Comparison of ENCODE assay signal across 13 cellular contexts in genomic region chr22:27798526-27799333, GRCh38. TPM values are rescaled to one million over a fixed set of nuclear protein-coding genes. Genes with fewer than 3 reads are reported as not detected.
DNase-seq lines count a peak whose midpoint lies in the region; ATAC-seq, FAIRE-seq and TF ChIP-seq lines count a peak whose summit lies in the region.
"Had no signal": no experiment of that assay in that cellular context is flagged by ENCODE, and none has a peak within 500 bp of the region (broad histone marks: within the 10 kb centered on the region; RNA-seq: fewer than 3 reads in every experiment).

No MANE protein-coding gene starts in this region.

- no peaks in the 10 kb centered on the region; a peak in 2 of 4 replicates for H3K79me1 ChIP-seq in IMR-90 (ENCODE audit: low read depth in 1 of 2, low read length in 2 of 2)

- H3K9ac ChIP-seq in IMR-90 (ENCODE audit: low read depth, low read length): no peak overlapping the region
- no peak overlapping the region for H3K9ac ChIP-seq in mammary epithelial cell (ENCODE audit: insufficient read depth, low read length)
- H3K9ac ChIP-seq in smooth muscle cell (ENCODE audit: low read depth): no peak overlapping the region

- no peak overlapping the region for H4K5ac ChIP-seq in IMR-90 (ENCODE audit: low read depth, low read length)

- H3K27ac ChIP-seq in IMR-90 (ENCODE audit: insufficient read depth, low read length) (no peak overlapping the region), mammary epithelial cell (ENCODE audit: insufficient read depth, low read depth, low read length) (no peak overlapping the region), smooth muscle cell (ENCODE audit: low read depth) (no peak overlapping the region), small intestine (ENCODE audit: low read depth in 1 of 2, low read length in 1 of 2) (no peak overlapping the region)
- H3K27ac ChIP-seq: left lung, right lobe of liver had no signal

- H3K9me3 ChIP-seq in IMR-90 (ENCODE audit: control insufficient read depth, insufficient read depth, low read length) (no peaks in the 10 kb centered on the region), mammary epithelial cell (replicated peaks; ENCODE audit: insufficient read depth, low read length) (no peaks in the 10 kb centered on the region), smooth muscle cell (replicated peaks; ENCODE audit: low read depth) (no peaks in the 10 kb centered on the region), small intestine (ENCODE audit: control insufficient read depth, low read depth) (no peaks in the 10 kb centered on the region)
- H3K9me3 ChIP-seq: left lung, right lobe of liver had no signal

- BruUV-seq in IMR-90 (replicated peaks; lab: Mats Ljungman, UMichigan) (TSS peak; percentile 21), mammary epithelial cell (replicated peaks; lab: Mats Ljungman, UMichigan) (TSS peak; percentile 3)

- H4K20me1 ChIP-seq in IMR-90 (ENCODE audit: insufficient read depth, low read length) (peaks cover 8% of the 10 kb centered on the region), mammary epithelial cell (ENCODE audit: insufficient read depth, low read length) (peaks cover 5% of the 10 kb centered on the region), smooth muscle cell (ENCODE audit: low read depth) (peaks cover 62% of the 10 kb centered on the region)

- H3K4ac ChIP-seq in IMR-90 (ENCODE audit: low read depth, low read length): no peak overlapping the region

- ATAC-seq in IMR-90 (ENCODE audit: low read depth) (no peak), GM21528 (IDR thresholded peaks at IDR 0.05; ENCODE audit: low FRiP score, unreplicated experiment) (no peak), HG03039 (IDR thresholded peaks at IDR 0.05; ENCODE audit: unreplicated experiment) (no peak)
- ATAC-seq: activated CD4-positive, CD25-positive, alpha-beta regulatory T cell treated with anti-CD3 and anti-CD28 coated beads, Interleukin-2, amount 50 U/mL, for 24 hours; left lung; right lobe of liver had no signal

- H2BK15ac ChIP-seq in IMR-90 (ENCODE audit: low read depth, low read length): no peak overlapping the region

- DNase-seq in IMR-90 (no peak), mammary epithelial cell (no peak), iris pigment epithelial cell (ENCODE audit: low read depth) (peak; percentile 13), smooth muscle cell (lab: John Stamatoyannopoulos, UW; ENCODE audit: unreplicated experiment) (no peak), small intestine (no peak)
- DNase-seq: Karpas-422, left lung, NCI-H226, right lobe of liver, SHP77 treated with DMSO at 0.1 percent for 48 hours had no signal

- no peak overlapping the region for H2BK120ac ChIP-seq in IMR-90 (ENCODE audit: low read depth, low read length)

- no peak overlapping the region for H2AK9ac ChIP-seq in IMR-90 (replicated peaks; ENCODE audit: low read depth, low read length, poor library complexity)

- no peak overlapping the region for H2BK20ac ChIP-seq in IMR-90 (ENCODE audit: low read depth, low read length)

- H2AK5ac ChIP-seq in IMR-90 (ENCODE audit: low read depth, low read length): no peak overlapping the region

- 0 out of 2 replicates have a peak, but pooled peaks cover 3% of the 10 kb centered on the region for H3K9me1 ChIP-seq in IMR-90 (ENCODE audit: insufficient read depth, low read length)

- CTCF ChIA-PET in IMR-90 (lab: Yijun Ruan, JAX): no interaction called here
- CTCF ChIA-PET in mammary epithelial cell (lab: Charles Lee; ENCODE audit: low non-redundant PET): no interaction called here

- no peak overlapping the region for H3K18ac ChIP-seq in IMR-90 (ENCODE audit: low read depth, low read length)

- H3K14ac ChIP-seq in IMR-90 (replicated peaks; ENCODE audit: low read depth, low read length): no peak overlapping the region

- H3F3A ChIP-seq in smooth muscle cell (ENCODE audit: low read depth): no peaks in the 10 kb centered on the region

- H2BK5ac ChIP-seq in IMR-90 (ENCODE audit: low read depth, low read length, poor library complexity, severe bottlenecking): no peak overlapping the region

- H3K4me1 ChIP-seq in IMR-90 (ENCODE audit: control insufficient read depth, insufficient read depth, low read length): peaks cover 10% of the 10 kb centered on the region; the same call in 1 of the 2 replicates
- peaks cover 18% of the 10 kb centered on the region for H3K4me1 ChIP-seq in mammary epithelial cell (ENCODE audit: insufficient read depth, low read length)
- peaks cover 80% of the 10 kb centered on the region for H3K4me1 ChIP-seq in smooth muscle cell (ENCODE audit: low read depth)
- no peaks in the 10 kb centered on the region for H3K4me1 ChIP-seq in small intestine (ENCODE audit: control insufficient read depth in 2 of 2, insufficient read depth in 1 of 2, low read depth in 1 of 2, low read length in 1 of 2)

- H3K79me2 ChIP-seq in mammary epithelial cell (ENCODE audit: insufficient read depth, low read length) (peaks cover 53% of the 10 kb centered on the region), smooth muscle cell (ENCODE audit: low read depth) (no peaks in the 10 kb centered on the region)

- H3K36me3 ChIP-seq in IMR-90 (ENCODE audit: control insufficient read depth, insufficient read depth, low read length) (peaks cover 23% of the 10 kb centered on the region; the same call in 1 of the 2 replicates), mammary epithelial cell (ENCODE audit: insufficient read depth, low read length) (no peaks in the 10 kb centered on the region), smooth muscle cell (ENCODE audit: low read depth) (no peaks in the 10 kb centered on the region), small intestine (ENCODE audit: control insufficient read depth in 2 of 2, insufficient read depth in 2 of 2, low read length in 2 of 2) (no peaks in the 10 kb centered on the region)
- H3K36me3 ChIP-seq: right lobe of liver had no signal

- no peak for TF ChIP-seq POLR2A in IMR-90 (IDR thresholded peaks at IDR 0.05; ENCODE audit: low read depth, low read length)

- POLR2A ChIA-PET in IMR-90 (lab: Charles Lee; ENCODE audit: unreplicated experiment): no interaction called here

- intact Hi-C loops in IMR-90 (cut with micrococcal nuclease): no loop called here
- intact Hi-C loops in mammary epithelial cell (cut with micrococcal nuclease): no loop called here

- H3K4me3 ChIP-seq in IMR-90 (ENCODE audit: insufficient read depth, low read depth, low read length): no peak overlapping the region
- no peak overlapping the region for H3K4me3 ChIP-seq in mammary epithelial cell (replicated peaks in 1 of 3; ENCODE audit: insufficient read depth in 1 of 3, low read depth in 2 of 3, low read length in 3 of 3)
- peak overlapping the region; percentile 77 for H3K4me3 ChIP-seq in smooth muscle cell
- H3K4me3 ChIP-seq in small intestine (ENCODE audit: low read depth in 1 of 2, low read length in 2 of 2): no peak overlapping the region

- TF ChIP-seq CTCF in IMR-90 (conservative IDR thresholded peaks at IDR 0.05; ENCODE audit: low read depth, low read length): no peak
- TF ChIP-seq CTCF in mammary epithelial cell (conservative IDR thresholded peaks at IDR 0.05 in 1 of 2, IDR thresholded peaks at IDR 0.05 in 1 of 2; ENCODE audit: extremely low read depth in 1 of 2, insufficient read depth in 1 of 2, low read depth in 1 of 2, low read length in 2 of 2): no peak
- no peak for TF ChIP-seq CTCF in smooth muscle cell (IDR thresholded peaks at IDR 0.05; ENCODE audit: borderline replicate concordance, insufficient read depth, poor library complexity, severe bottlenecking)

- 53% methylated on average over 46 of the region's 75 CpGs; no CpG with 5 or more reads in 1 of the 2 experiments for WGBS in IMR-90 (ENCODE audit: extremely low coverage in 2 of 2, insufficient read length in 1 of 2), 2 experiments
- WGBS in mammary epithelial cell (ENCODE audit: low coverage, missing lambda C conversion rate): 91% methylated on average over 37 of the region's 75 CpGs
- WGBS in smooth muscle cell (ENCODE audit: low lambda C conversion rate): 4% methylated on average over 72 of the region's 75 CpGs
- WGBS in small intestine, 3 donors: 22 to 60% (median 54%) methylated on average over 61 to 75 of the region's 75 CpGs

- H3K56ac ChIP-seq in IMR-90 (ENCODE audit: extremely low read depth, insufficient read depth, low read length): no peak overlapping the region

- dilution Hi-C loops in IMR-90 (cut with HindIII; ENCODE audit: low sequenced_read_pairs, unreplicated experiment): no loop called here
- dilution Hi-C loops in mammary epithelial cell (cut with HindIII; ENCODE audit: low sequenced_read_pairs): no loop called here

- no peak overlapping the region for H2AFZ ChIP-seq in IMR-90 (replicated peaks; ENCODE audit: low read length, poor library complexity)
- no peak overlapping the region for H2AFZ ChIP-seq in mammary epithelial cell (ENCODE audit: low read depth, low read length)
- H2AFZ ChIP-seq in smooth muscle cell (ENCODE audit: low read depth): no peak overlapping the region

- H4K8ac ChIP-seq in IMR-90 (ENCODE audit: low read depth in 2 of 2, low read length in 2 of 2): no peak overlapping the region

- H4K91ac ChIP-seq in IMR-90 (ENCODE audit: insufficient read depth, low read depth, low read length): no peak overlapping the region

- TF ChIP-seq RAD21 in IMR-90 (IDR thresholded peaks at IDR 0.05; ENCODE audit: low read length): no peak

- H3K4me2 ChIP-seq in IMR-90 (ENCODE audit: low read depth, low read length): no peak overlapping the region; the same call in 1 of the 2 replicates
- H3K4me2 ChIP-seq in mammary epithelial cell (ENCODE audit: insufficient read depth, low read depth, low read length): no peak overlapping the region
- peak overlapping the region; percentile 99 for H3K4me2 ChIP-seq in smooth muscle cell

- no peak for FAIRE-seq in small intestine (lab: Jason Lieb, UNC)

- H3K23ac ChIP-seq in IMR-90 (ENCODE audit: low read depth, low read length): no peak overlapping the region

- no peaks in the 10 kb centered on the region; the same call in 1 of the 2 replicates for H3K27me3 ChIP-seq in IMR-90 (ENCODE audit: control insufficient read depth, insufficient read depth, low read length)
- H3K27me3 ChIP-seq in mammary epithelial cell (ENCODE audit: insufficient read depth, low read length): no peaks in the 10 kb centered on the region
- H3K27me3 ChIP-seq in smooth muscle cell (ENCODE audit: low read depth): peaks cover 86% of the 10 kb centered on the region
- peaks cover 7 to 24% of the 10 kb centered on the region in 2 donors for H3K27me3 ChIP-seq in small intestine (ENCODE audit: control insufficient read depth in 2 of 2, insufficient read depth in 2 of 2, low read length in 2 of 2)

- in situ Hi-C loops in IMR-90 (cut with MboI; ENCODE audit: low sequenced_read_pairs) (no loop called here), mammary epithelial cell (cut with MboI; ENCODE audit: low sequenced_read_pairs in 2 of 2) (no loop called here)

RNA-seq across cellular contexts. Expression of gene MN1, which starts 2.8 kb away (rescaled TPM):
- total RNA-seq in IMR-90 (2012; rRNA removed) (0.28 and 0.36 TPM in 2 replicates), mammary epithelial cell (10 to 100 TPM in 1 of 2 donors, 1 to 10 TPM in 1; 1.5 to 14.0 TPM), smooth muscle cell (3.3 and 4.3 TPM in 2 replicates)
- polyA plus RNA-seq in IMR-90 (2012; rRNA removed) (1.3 and 1.9 TPM in 2 replicates), mammary epithelial cell (7.2 TPM), smooth muscle cell (0.98 and 1.4 TPM in 2 replicates), small intestine (1 to 10 TPM in 1 of 3 donors, under 1 TPM in 1, not detected in 1; 0.81 to 2.1 TPM)
- polyA plus RNA-seq in IMR-90 (2012; cell fraction: cytosol; rRNA removed): 0.51 and 3.8 TPM in 2 replicates
- polyA plus RNA-seq in IMR-90 (2012; cell fraction: nucleus; rRNA removed; ENCODE audit: low replicate concordance): 1.5 and 2.2 TPM in 2 replicates
- polyA minus RNA-seq in mammary epithelial cell: 5.8 TPM
